Comparison of ENCODE assay signal across 27 cellular contexts in genomic region chr6:120137492-120137891, GRCh38.
"Had no signal": no experiment of that assay in that cellular context is flagged by ENCODE, and none has a peak within 500 bp of the region (broad histone marks: within the 10 kb centered on the region; RNA-seq: fewer than 3 reads in every experiment).

No MANE protein-coding gene starts in this region.

- H3K27ac Mint-ChIP-seq: dendritic cell treated with granulocyte-macrophage colony-stimulating factor and Interleukin-4, amounts not matched to agents 40 ng/mL and 50 ng/mL, for 4 days; effector memory CD8-positive, alpha-beta T cell; endodermal cell had no signal

- H3K9me3 ChIP-seq: colonic mucosa, esophagus muscularis mucosa, esophagus squamous epithelium, gastrocnemius medialis, gastroesophageal sphincter, heart left ventricle, heart right ventricle had no signal

- H3K4me3 Mint-ChIP-seq: dendritic cell treated with granulocyte-macrophage colony-stimulating factor and Interleukin-4, amounts not matched to agents 40 ng/mL and 50 ng/mL, for 4 days; effector memory CD8-positive, alpha-beta T cell; endodermal cell had no signal

- H3K27ac ChIP-seq: colonic mucosa, coronary artery, dorsolateral prefrontal cortex, epithelial cell of prostate, esophagus muscularis mucosa, esophagus squamous epithelium, foreskin keratinocyte, gastrocnemius medialis, gastroesophageal sphincter, heart left ventricle, heart right ventricle had no signal

- H3K27me3 Mint-ChIP-seq: dendritic cell treated with granulocyte-macrophage colony-stimulating factor and Interleukin-4, amounts not matched to agents 40 ng/mL and 50 ng/mL, for 4 days; effector memory CD8-positive, alpha-beta T cell had no signal

- H3K4me1 Mint-ChIP-seq: endodermal cell had no signal

- H3K9me3 Mint-ChIP-seq: dendritic cell treated with granulocyte-macrophage colony-stimulating factor and Interleukin-4, amounts not matched to agents 40 ng/mL and 50 ng/mL, for 4 days; endodermal cell had no signal

- DNase-seq: colonic mucosa; cortex of kidney; dermis blood vessel endothelial cell; dorsolateral prefrontal cortex; effector CD4-positive, alpha-beta T cell; effector CD8-positive, alpha-beta T cell; effector memory CD4-positive, alpha-beta T cell; effector memory CD8-positive, alpha-beta T cell; endodermal cell; erythroblast; esophagus squamous epithelium; foreskin fibroblast; foreskin melanocyte; gastrocnemius medialis; glutamatergic neuron; head of caudate nucleus; heart left ventricle; heart right ventricle had no signal

- H3K27me3 ChIP-seq: colonic mucosa, dorsolateral prefrontal cortex, esophagus muscularis mucosa, esophagus squamous epithelium, foreskin keratinocyte, gastrocnemius medialis, gastroesophageal sphincter, heart left ventricle, heart right ventricle had no signal

- H3K36me3 ChIP-seq: colonic mucosa, esophagus muscularis mucosa, esophagus squamous epithelium, gastrocnemius medialis, gastroesophageal sphincter, heart left ventricle, heart right ventricle had no signal

- H3K4me1 ChIP-seq: colonic mucosa, esophagus muscularis mucosa, esophagus squamous epithelium, foreskin keratinocyte, gastrocnemius medialis, gastroesophageal sphincter, heart left ventricle, heart right ventricle had no signal

- ATAC-seq: effector memory CD8-positive, alpha-beta T cell; esophagus mucosa; foreskin keratinocyte; gastrocnemius medialis; gastroesophageal sphincter; heart left ventricle; heart right ventricle had no signal

- H3K4me3 ChIP-seq: colonic mucosa, coronary artery, dorsolateral prefrontal cortex, esophagus muscularis mucosa, esophagus squamous epithelium, gastrocnemius medialis, gastroesophageal sphincter, heart left ventricle, heart right ventricle had no signal

- FAIRE-seq: endometrium, endothelial cell of umbilical vein had no signal
